ENCODE assay signal across 14 cellular contexts in the genomic region with DNA sequence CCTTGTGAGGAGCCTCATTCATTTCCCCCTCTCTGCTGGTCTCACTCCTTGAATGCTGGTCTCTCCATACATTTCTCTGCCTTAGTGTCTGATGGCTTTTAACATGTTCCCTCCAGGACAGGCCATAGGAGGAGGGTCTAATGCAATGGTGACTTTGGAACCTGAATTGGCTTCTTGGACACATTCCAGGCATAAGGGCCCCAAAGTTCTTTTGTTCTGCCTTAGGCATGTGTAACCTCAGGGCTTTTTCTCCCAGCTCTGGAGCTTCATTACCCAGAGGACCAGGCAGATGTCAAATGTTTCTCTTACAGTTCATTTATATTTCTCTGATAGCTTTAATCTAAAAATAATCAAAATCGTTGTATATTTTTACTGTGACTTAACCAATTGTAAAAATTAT.
"Had no signal": no experiment of that assay in that cellular context is flagged by ENCODE, and none has a peak within 500 bp of the region (broad histone marks: within the 10 kb centered on the region; RNA-seq: fewer than 3 reads in every experiment).

No MANE protein-coding gene starts in this region.

- H3K27me3 Mint-ChIP-seq: activated CD8-positive, alpha-beta memory T cell treated with anti-CD3 and anti-CD28 coated beads, Interleukin-2, amount 10 ng/mL, durations not matched to agents 7 days and 5 days had no signal

- H3K4me3 Mint-ChIP-seq: activated CD8-positive, alpha-beta memory T cell treated with anti-CD3 and anti-CD28 coated beads, Interleukin-2, amount 10 ng/mL, durations not matched to agents 7 days and 5 days; activated T-cell treated with anti-CD3 and anti-CD28 coated beads, Interleukin-2, amount 50 U/mL, for 4 hours; endodermal cell; natural killer cell; stimulated activated naive B cell treated with anti-CD40 and anti-IgM and Interleukin-4, amounts not matched to agents 10 μg/mL and 1 μg/mL and 100 μg/mL, for 72 hours had no signal

- H3K36me3 Mint-ChIP-seq: natural killer cell; stimulated activated naive B cell treated with anti-CD40 and anti-IgM and Interleukin-4, amounts not matched to agents 10 μg/mL and 1 μg/mL and 100 μg/mL, for 72 hours had no signal

- H3K27ac Mint-ChIP-seq: activated CD8-positive, alpha-beta memory T cell treated with anti-CD3 and anti-CD28 coated beads, Interleukin-2, amount 10 ng/mL, durations not matched to agents 7 days and 5 days; endodermal cell; natural killer cell; stimulated activated naive B cell treated with anti-CD40 and anti-IgM and Interleukin-4, amounts not matched to agents 10 μg/mL and 1 μg/mL and 100 μg/mL, for 72 hours had no signal

- H3K4me1 Mint-ChIP-seq: natural killer cell; stimulated activated naive B cell treated with anti-CD40 and anti-IgM and Interleukin-4, amounts not matched to agents 10 μg/mL and 1 μg/mL and 100 μg/mL, for 72 hours had no signal

- DNase-seq: activated CD8-positive, alpha-beta memory T cell treated with anti-CD3 and anti-CD28 coated beads, Interleukin-2, amount 10 ng/mL, durations not matched to agents 7 days and 5 days; activated gamma-delta T cell; activated T-cell treated with anti-CD3 and anti-CD28 coated beads, Interleukin-2, amount 50 U/mL, for 4 hours; endodermal cell; hypothalamus; lower lobe of right lung; mucosa of descending colon; natural killer cell; occipital lobe; spleen; stimulated activated CD4-positive, alpha-beta T cell treated with anti-CD3 and anti-CD28 coated beads, Interleukin-1b, Interleukin-23, amount 100 ng/mL, for 48 hours; stimulated activated naive B cell treated with anti-CD40 and anti-IgM and Interleukin-4, amounts not matched to agents 10 μg/mL and 1 μg/mL and 100 μg/mL, for 72 hours; T-helper 1 cell had no signal

- H3K9me3 Mint-ChIP-seq: activated T-cell treated with anti-CD3 and anti-CD28 coated beads, Interleukin-2, amount 50 U/mL, for 4 hours; endodermal cell; natural killer cell; stimulated activated naive B cell treated with anti-CD40 and anti-IgM and Interleukin-4, amounts not matched to agents 10 μg/mL and 1 μg/mL and 100 μg/mL, for 72 hours had no signal

- ATAC-seq: activated CD8-positive, alpha-beta memory T cell treated with anti-CD3 and anti-CD28 coated beads, Interleukin-2, amount 10 ng/mL, durations not matched to agents 7 days and 5 days; activated T-cell treated with anti-CD3 and anti-CD28 coated beads, Interleukin-2, amount 50 U/mL, for 4 hours; lower lobe of right lung; mucosa of descending colon; natural killer cell; sciatic nerve; stimulated activated naive B cell treated with anti-CD40 and anti-IgM and Interleukin-4, amounts not matched to agents 10 μg/mL and 1 μg/mL and 100 μg/mL, for 72 hours had no signal
